In genomic region chr10:47725047-47725446, GRCh38 we compare ENCODE assay signal across 2 cellular contexts. TPM values are rescaled to one million over a fixed set of nuclear protein-coding genes. Genes with fewer than 3 reads are reported as not detected.
"Had no signal": no experiment of that assay in that cellular context is flagged by ENCODE, and none has a peak within 500 bp of the region (broad histone marks: within the 10 kb centered on the region; RNA-seq: fewer than 3 reads in every experiment).

No MANE protein-coding gene starts in this region.

RNA-seq across cellular contexts. Expression of gene SYT15B, which starts 38.3 kb away (rescaled TPM):
- total RNA-seq: bronchial epithelial cell, cardiac muscle cell had no signal
